28 cellular contexts compared by ENCODE assay signal in genomic region chr20:7174554-7174953, GRCh38.
"Had no signal": no experiment of that assay in that cellular context is flagged by ENCODE, and none has a peak within 500 bp of the region (broad histone marks: within the 10 kb centered on the region; RNA-seq: fewer than 3 reads in every experiment).

No MANE protein-coding gene starts in this region.

- ATAC-seq: natural killer cell; psoas muscle; right cardiac atrium; sciatic nerve; stimulated activated memory B cell treated with anti-CD40 and anti-IgM and Interleukin-4, amounts not matched to agents 10 μg/mL and 1 μg/mL and 100 μg/mL, for 72 hours; stimulated activated naive CD8-positive, alpha-beta T cell treated with anti-CD3 and anti-CD28 coated beads, Interleukin-15, amount 100 ng/mL, for 72 hours; stimulated activated naive CD8-positive, alpha-beta T cell treated with anti-CD3 and anti-CD28 coated beads, Interleukin-15, Interleukin-2, amounts not matched to agents 100 U/mL and 50 U/mL, for 24 hours; upper lobe of right lung had no signal

- H3K4me1 ChIP-seq: parathyroid adenoma, psoas muscle, spleen, suprapubic skin, testis, tibial artery, transverse colon, upper lobe of right lung, uterus had no signal

- H3K9ac ChIP-seq: neural progenitor cell, parathyroid adenoma had no signal

- H3K79me2 ChIP-seq: parathyroid adenoma had no signal

- H3K4me3 ChIP-seq: neural progenitor cell, ovary, psoas muscle, skin epidermis, smooth muscle cell, spleen, suprapubic skin, testis, tibial artery, transverse colon, upper lobe of right lung, uterus had no signal

- H3K9me3 ChIP-seq: ovary, psoas muscle, suprapubic skin, testis, tibial artery, transverse colon, upper lobe of right lung, uterus had no signal

- H3K36me3 ChIP-seq: neural progenitor cell, ovary, spleen, suprapubic skin, tibial artery, transverse colon, upper lobe of right lung, uterus had no signal

- H3K27ac ChIP-seq: neural progenitor cell, ovary, parathyroid adenoma, psoas muscle, skin epidermis, spleen, suprapubic skin, testis, tibial artery, transverse colon, upper lobe of right lung, uterus had no signal

- DNase-seq: natural killer cell; occipital lobe; ovary; posterior cingulate gyrus; psoas muscle; right cardiac atrium; spleen; stimulated activated CD4-positive, alpha-beta T cell treated with anti-CD3 and anti-CD28 coated beads, Interleukin-12 subunit alpha, Interleukin-12 subunit beta, amount 100 ng/mL, for 4 hours; stimulated activated CD4-positive, alpha-beta T cell treated with anti-CD3 and anti-CD28 coated beads, Interleukin-1b, Interleukin-23, amount 100 ng/mL, for 48 hours; stimulated activated CD4-positive, alpha-beta T cell treated with anti-CD3 and anti-CD28 coated beads, Interleukin-4, amount 100 ng/mL, for 1 hour; stimulated activated CD4-positive, alpha-beta T cell treated with anti-CD3 and anti-CD28 coated beads, Interleukin-4, amount 100 ng/mL, for 4 hours; stimulated activated CD8-positive, alpha-beta memory T cell treated with anti-CD3 and anti-CD28 coated beads, Interleukin-4, amount 100 ng/mL, for 48 hours; stimulated activated naive CD4-positive, alpha-beta T cell; stimulated activated naive CD8-positive, alpha-beta T cell treated with anti-CD3 and anti-CD28 coated beads, Interleukin-15, amount 100 ng/mL, for 72 hours; stimulated activated naive CD8-positive, alpha-beta T cell treated with anti-CD3 and anti-CD28 coated beads, Interleukin-15, Interleukin-2, amounts not matched to agents 100 U/mL and 50 U/mL, for 24 hours; substantia nigra; testis; tibial artery; transverse colon; upper lobe of right lung; uterus had no signal

- H3K4me2 ChIP-seq: neural progenitor cell, smooth muscle cell had no signal

- H2AFZ ChIP-seq: neural progenitor cell, parathyroid adenoma had no signal

- H3K27me3 ChIP-seq: neural progenitor cell, ovary, spleen, suprapubic skin, testis, tibial artery, transverse colon, upper lobe of right lung, uterus had no signal
